Comparison of ENCODE assay signal across 9 cellular contexts in genomic region chr20:41956316-41957050, GRCh38.
DNase-seq lines count a peak whose midpoint lies in the region; ATAC-seq, FAIRE-seq and TF ChIP-seq lines count a peak whose summit lies in the region.
"Had no signal": no experiment of that assay in that cellular context is flagged by ENCODE, and none has a peak within 500 bp of the region (broad histone marks: within the 10 kb centered on the region; RNA-seq: fewer than 3 reads in every experiment).

No MANE protein-coding gene starts in this region.

- H3K36me3 ChIP-seq in endothelial cell of umbilical vein (ENCODE audit: control insufficient read depth in 2 of 2, extremely low read depth in 1 of 2, insufficient read depth in 2 of 2, low read length in 2 of 2) (no peaks in the 10 kb centered on the region), transverse colon (no peaks in the 10 kb centered on the region)

- POLR2A ChIA-PET in endothelial cell of umbilical vein (lab: Charles Lee), result no interaction called here

- H3K9me1 ChIP-seq in endothelial cell of umbilical vein (replicated peaks; ENCODE audit: control insufficient read depth, extremely low read depth, insufficient read depth, low read length), result no peaks in the 10 kb centered on the region

- no peak overlapping the region for H3K9ac ChIP-seq in endothelial cell of umbilical vein (replicated peaks; ENCODE audit: extremely low read depth, insufficient read depth, low read length)

- H3K9me3 Mint-ChIP-seq in activated CD4-positive, alpha-beta T cell treated with anti-CD3 and anti-CD28 coated beads, Interleukin-2, amount 10 ng/mL, durations not matched to agents 24 days and 14 days, result no peaks in the 10 kb centered on the region

- CTCF ChIA-PET in endothelial cell of umbilical vein (lab: Charles Lee), result interaction anchor here (0.7 to 3.4 kb wide), 14 partner anchors 11 to 1453 kb away, joined by 3 to 56 read pairs (median 4); no protein-coding TSS in a partner anchor

- peak; percentile 2 for DNase-seq in activated CD4-positive, alpha-beta T cell treated with anti-CD3 and anti-CD28 coated beads for 48 hours
- no peak for DNase-seq in activated CD4-positive, alpha-beta T cell treated with anti-CD3 and anti-CD28 coated beads, Interleukin-2, amount 10 ng/mL, durations not matched to agents 24 days and 14 days
- DNase-seq in NCI-H524 treated with DMSO at 0.1 percent for 48 hours (lab: John Stamatoyannopoulos, UW), result peak; percentile 34
- DNase-seq in endothelial cell of umbilical vein (ENCODE audit: low read depth, low spot score), result peak; percentile 31
- DNase-seq in transverse colon, result no peak
- DNase-seq in stimulated activated CD4-positive, alpha-beta T cell treated with anti-CD3 and anti-CD28 coated beads, Interleukin-4, amount 100 ng/mL, for 24 hours, result no peak
- DNase-seq in activated CD4-positive, alpha-beta T cell treated with anti-CD3 and anti-CD28 coated beads, Interleukin-2, amount 50 U/mL, for 1 hour, result no peak
- DNase-seq: CD4-positive, alpha-beta memory T cell had no signal

- no peaks in the 10 kb centered on the region for H3K27me3 Mint-ChIP-seq in activated CD4-positive, alpha-beta T cell treated with anti-CD3 and anti-CD28 coated beads, Interleukin-2, amount 10 ng/mL, durations not matched to agents 24 days and 14 days

- H3K4me1 ChIP-seq in endothelial cell of umbilical vein (ENCODE audit: control insufficient read depth, extremely low read depth, insufficient read depth, low read length), result no peaks in the 10 kb centered on the region
- H3K4me1 ChIP-seq in transverse colon, result no peaks in the 10 kb centered on the region

- WGBS in transverse colon (ENCODE audit: low coverage in 1 of 2), 2 donors, result 44 to 62% methylated on average over 3 to 6 of the region's 6 CpGs

- no peaks in the 10 kb centered on the region for H3K36me3 Mint-ChIP-seq in activated CD4-positive, alpha-beta T cell treated with anti-CD3 and anti-CD28 coated beads, Interleukin-2, amount 10 ng/mL, durations not matched to agents 24 days and 14 days (ENCODE audit: low read depth)
- H3K36me3 Mint-ChIP-seq: CD4-positive, alpha-beta memory T cell had no signal

- H3K4me3 Mint-ChIP-seq in activated CD4-positive, alpha-beta T cell treated with anti-CD3 and anti-CD28 coated beads, Interleukin-2, amount 10 ng/mL, durations not matched to agents 24 days and 14 days, result no peak overlapping the region

- no peaks in the 10 kb centered on the region for H3K27me3 ChIP-seq in endothelial cell of umbilical vein (ENCODE audit: control insufficient read depth in 2 of 2, insufficient read depth in 2 of 2, low read length in 2 of 2)
- no peaks in the 10 kb centered on the region for H3K27me3 ChIP-seq in transverse colon

- no peak for TF ChIP-seq EP300 in transverse colon (IDR thresholded peaks at IDR 0.05; ENCODE audit: low read depth)

- H3K9me3 ChIP-seq in endothelial cell of umbilical vein (replicated peaks; ENCODE audit: control insufficient read depth, insufficient read depth, low read length), result no peaks in the 10 kb centered on the region
- no peaks in the 10 kb centered on the region for H3K9me3 ChIP-seq in transverse colon

- in situ Hi-C loops in transverse colon (cut with MboI; ENCODE audit: low pct_ligation_motif_present in 1 of 4, low pct_unique_long_range_greater_than_20kb in 1 of 4, low sequenced_read_pairs in 3 of 4), result loop anchor here in 1 of 4 donors (25.0 kb wide), 1 partner anchor 1231 kb away; the partner anchor contains the start of gene PTPRT

- H3K27ac Mint-ChIP-seq in activated CD4-positive, alpha-beta T cell treated with anti-CD3 and anti-CD28 coated beads, Interleukin-2, amount 10 ng/mL, durations not matched to agents 24 days and 14 days, result no peak overlapping the region
- H3K27ac Mint-ChIP-seq: CD4-positive, alpha-beta memory T cell had no signal

- intact Hi-C loops in activated CD4-positive, alpha-beta T cell treated with anti-CD3 and anti-CD28 coated beads, Interleukin-2, amount 10 ng/mL, durations not matched to agents 24 days and 14 days (cut with micrococcal nuclease), result no loop called here
- intact Hi-C loops in endothelial cell of umbilical vein (cut with micrococcal nuclease) (loop anchor here (1.0 to 10.0 kb wide), 3 partner anchors 63 to 1452 kb away; no protein-coding TSS in a partner anchor), transverse colon (cut with DNase I; ENCODE audit: low total_unique reads) (no loop called here)

- no peak overlapping the region for H3K27ac ChIP-seq in endothelial cell of umbilical vein (ENCODE audit: insufficient read depth, low read depth, low read length)
- H3K27ac ChIP-seq in transverse colon, result no peak overlapping the region

- BruUV-seq in endothelial cell of umbilical vein (replicated peaks; lab: Mats Ljungman, UMichigan), result no TSS peak

- peak; percentile 53 to 64 for TF ChIP-seq CTCF in endothelial cell of umbilical vein (IDR thresholded peaks at IDR 0.05; ENCODE audit: extremely low read depth in 1 of 2, insufficient read depth in 1 of 2, low read depth in 1 of 2, low read length in 2 of 2)
- peak; percentile 14 to 41 (median 36) for TF ChIP-seq CTCF in transverse colon (IDR thresholded peaks at IDR 0.05)

- H3K79me2 ChIP-seq in endothelial cell of umbilical vein (ENCODE audit: control insufficient read depth, insufficient read depth, low read length), result no peaks in the 10 kb centered on the region

- dilution Hi-C loops in endothelial cell of umbilical vein (cut with MboI; ENCODE audit: extremely low pct_ligation_motif_present, low sequenced_read_pairs), result no loop called here

- no peak for ATAC-seq in HG03280 (IDR thresholded peaks at IDR 0.05; ENCODE audit: unreplicated experiment)

- H3K4me1 Mint-ChIP-seq in activated CD4-positive, alpha-beta T cell treated with anti-CD3 and anti-CD28 coated beads, Interleukin-2, amount 10 ng/mL, durations not matched to agents 24 days and 14 days, result no peaks in the 10 kb centered on the region
- H3K4me1 Mint-ChIP-seq: CD4-positive, alpha-beta memory T cell had no signal

- H3K4me3 ChIP-seq in endothelial cell of umbilical vein (replicated peaks in 1 of 3; ENCODE audit: insufficient read depth in 1 of 3, low read depth in 1 of 3, low read length in 3 of 3) (no peak overlapping the region), transverse colon (no peak overlapping the region)

- FAIRE-seq in endothelial cell of umbilical vein (lab: Jason Lieb, UNC), result no peak

- no peak overlapping the region for H3K4me2 ChIP-seq in endothelial cell of umbilical vein (ENCODE audit: insufficient read depth, low read length)

- no peaks in the 10 kb centered on the region for H4K20me1 ChIP-seq in endothelial cell of umbilical vein (replicated peaks; ENCODE audit: control insufficient read depth, extremely low read depth, insufficient read depth, low read length)

- no peak overlapping the region for H2AFZ ChIP-seq in endothelial cell of umbilical vein (ENCODE audit: low read depth, low read length)

- TF ChIP-seq POLR2A in endothelial cell of umbilical vein (IDR thresholded peaks at IDR 0.05; ENCODE audit: low read depth, low read length) (no peak), transverse colon (IDR thresholded peaks at IDR 0.05) (no peak)

TF ChIP-seq in endothelial cell of umbilical vein, 7 proteins besides CTCF, POLR2A, EP300 and RAD21:
- TF ChIP-seq EZH2 (IDR thresholded peaks at IDR 0.05; ENCODE audit: borderline replicate concordance, low read depth, low read length, severe bottlenecking), result no peak
- no peak for TF ChIP-seq POLR2AphosphoS5 (IDR thresholded peaks at IDR 0.05; ENCODE audit: insufficient read depth, low read depth, low read length)
- no peak for TF ChIP-seq GATA2 (IDR thresholded peaks at IDR 0.05; ENCODE audit: insufficient read depth, insufficient read length, low read depth, low read length)
- TF ChIP-seq FOS (IDR thresholded peaks at IDR 0.05; ENCODE audit: borderline replicate concordance, insufficient read depth, low read length), result no peak
- no peak for TF ChIP-seq MYC (IDR thresholded peaks at IDR 0.05; ENCODE audit: low read depth, low read length)
- TF ChIP-seq JUN (IDR thresholded peaks at IDR 0.05; ENCODE audit: borderline replicate concordance, insufficient read depth, insufficient read length, low read depth), result no peak
- no peak for TF ChIP-seq MAX (IDR thresholded peaks at IDR 0.05; ENCODE audit: insufficient read depth, insufficient read length)

Comparison
In these comparisons a context has a peak if more than half of its experiments do, and no peak if none do; other contexts are left out.
1. DNase-seq: peak in activated CD4-positive, alpha-beta T cell treated with anti-CD3 and anti-CD28 coated beads for 48 hours (single experiment), NCI-H524 treated with DMSO at 0.1 percent for 48 hours (single experiment) and endothelial cell of umbilical vein (single experiment); none in activated CD4-positive, alpha-beta T cell treated with anti-CD3 and anti-CD28 coated beads, Interleukin-2, amount 10 ng/mL, durations not matched to agents 24 days and 14 days (single experiment), transverse colon (single experiment), stimulated activated CD4-positive, alpha-beta T cell treated with anti-CD3 and anti-CD28 coated beads, Interleukin-4, amount 100 ng/mL, for 24 hours (single experiment) and activated CD4-positive, alpha-beta T cell treated with anti-CD3 and anti-CD28 coated beads, Interleukin-2, amount 50 U/mL, for 1 hour (single experiment).